In the genomic region with DNA sequence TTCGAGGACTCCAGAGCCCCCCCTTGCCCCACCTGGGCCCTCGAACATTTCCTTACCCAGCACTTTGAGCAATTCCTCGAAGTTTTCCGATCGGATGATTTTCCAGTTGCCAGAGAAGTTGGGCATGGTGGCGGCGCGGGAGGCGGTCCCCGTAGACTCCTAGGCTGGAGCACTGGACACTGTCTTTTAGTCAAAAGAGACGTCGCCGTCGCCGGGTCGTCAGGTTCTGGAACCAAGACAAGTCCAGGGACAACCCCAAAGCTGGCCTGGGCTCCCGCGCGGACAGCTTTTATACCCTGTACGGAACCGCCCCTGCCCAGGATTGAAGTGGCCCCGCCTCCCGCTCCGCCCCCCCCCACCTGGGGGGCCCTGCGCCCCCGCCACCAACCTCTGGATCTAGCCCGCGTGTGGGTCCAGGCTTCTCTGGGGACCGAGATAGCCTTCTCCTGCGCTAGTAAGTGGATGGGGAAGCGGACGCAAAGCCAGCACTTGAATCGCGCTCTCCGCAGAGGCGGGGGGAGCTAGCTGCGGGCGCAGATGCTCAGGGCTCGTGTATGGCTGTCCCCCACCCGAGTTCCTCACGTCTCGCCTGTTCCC, we compare ENCODE assay signal across 8 cellular contexts. TPM values are rescaled to one million over a fixed set of nuclear protein-coding genes. Genes with fewer than 3 reads are reported as not detected.
DNase-seq lines count a peak whose midpoint lies in the region; ATAC-seq and TF ChIP-seq lines count a peak whose summit lies in the region.

A gene (minus strand): TSS at position 263 of the 597 bp plus-strand sequence. CDS start 137 bp downstream, at position 126.

- TF ChIP-seq CTCF in A673 (conservative IDR thresholded peaks at IDR 0.05; ENCODE audit: low read depth, low read length): no peak
- TF ChIP-seq CTCF in HEK293 (tag by site-specific recombination; IDR thresholded peaks at IDR 0.05): no peak; the same call in 1 of the 2 replicates
- no peak for TF ChIP-seq CTCF in WTC11 (IDR thresholded peaks at IDR 0.05)

- CTCF ChIA-PET in A673 (lab: Charles Lee) (interaction anchor here (0.6 to 4.2 kb wide), 9 partner anchors 14 to 205 kb away, joined by 3 to 48 read pairs (median 4); a partner anchor contains a TSS), HEK293 (lab: Yijun Ruan, JAX) (interaction anchor here (0.6 to 20.2 kb wide), 28 partner anchors 8 to 259 kb away, joined by 3 to 579 read pairs (median 5); a partner anchor contains a TSS), WTC11 (lab: Charles Lee) (interaction anchor here (0.7 to 25.2 kb wide), 37 partner anchors 8 to 451 kb away, joined by 3 to 1553 read pairs (median 8); a partner anchor contains a TSS)

- peak within 1 kb of the TSS; percentile 96 for H3K27ac Mint-ChIP-seq in WTC11
- H3K27ac Mint-ChIP-seq in natural killer cell treated with Interleukin-12 subunit alpha and Interleukin-12 subunit beta and Interleukin-15 and Interleukin-18, amount 100 ng/mL, for 72 hours: peak within 1 kb of the TSS in 1 of 2 donors; percentile 69

- H3K36me3 ChIP-seq in A673 (ENCODE audit: insufficient read depth, low read length, poor library complexity, severe bottlenecking) (no peaks in the 10 kb centered on the region), HEK293 (ENCODE audit: control insufficient read depth in 2 of 2, insufficient read depth in 1 of 2, low read length in 2 of 2) (peaks cover 0 to 9% of the 10 kb centered on the region in 2 experiments; a peak in 1 of 3 replicates), endocrine pancreas (ENCODE audit: control insufficient read depth, insufficient read depth, low read length) (no peaks in the 10 kb centered on the region)

- peak; percentile 3 for ATAC-seq in WTC11
- peak; percentile 4 to 33 for ATAC-seq in natural killer cell treated with Interleukin-12 subunit alpha and Interleukin-12 subunit beta and Interleukin-15 and Interleukin-18, amount 100 ng/mL, for 72 hours
- ATAC-seq in HG03175 (IDR thresholded peaks at IDR 0.05; ENCODE audit: unreplicated experiment): no peak
- ATAC-seq in GM21360 (IDR thresholded peaks at IDR 0.05; ENCODE audit: unreplicated experiment): no peak
- no peak for ATAC-seq in GM18861 (IDR thresholded peaks at IDR 0.05; ENCODE audit: unreplicated experiment)

- peaks cover 34% of the 10 kb centered on the region for H3K4me1 ChIP-seq in A673 (ENCODE audit: insufficient read depth, low read length, poor library complexity, severe bottlenecking)
- peaks cover 12% of the 10 kb centered on the region for H3K4me1 ChIP-seq in HEK293 (ENCODE audit: control insufficient read depth, insufficient read depth, low read length)
- H3K4me1 ChIP-seq in endocrine pancreas (ENCODE audit: control insufficient read depth, insufficient read depth, low read length): no peaks in the 10 kb centered on the region

- POLR2A ChIA-PET in A673 (lab: Charles Lee; ENCODE audit: low non-redundant PET): no interaction called here
- POLR2A ChIA-PET in HEK293 (lab: Yijun Ruan, JAX): interaction anchor here (0.7 to 4.9 kb wide), 6 partner anchors 16 to 185 kb away, joined by 3 to 43 read pairs (median 4); a partner anchor contains a TSS
- POLR2A ChIA-PET in WTC11 (lab: Charles Lee): interaction anchor here (0.6 to 5.4 kb wide), 13 partner anchors 10 to 51 kb away, joined by 3 to 195 read pairs (median 7); a partner anchor contains a TSS

- peaks cover 10% of the 10 kb centered on the region for H3K36me3 Mint-ChIP-seq in WTC11
- no peaks in the 10 kb centered on the region for H3K36me3 Mint-ChIP-seq in natural killer cell treated with Interleukin-12 subunit alpha and Interleukin-12 subunit beta and Interleukin-15 and Interleukin-18, amount 100 ng/mL, for 72 hours

- H3K9me3 ChIP-seq in A673 (ENCODE audit: low read depth, low read length, poor library complexity, severe bottlenecking) (no peaks in the 10 kb centered on the region), HEK293 (ENCODE audit: control insufficient read depth, insufficient read depth, low read depth, low read length) (no peaks in the 10 kb centered on the region), endocrine pancreas (ENCODE audit: control insufficient read depth, low read length) (no peaks in the 10 kb centered on the region)

- H3K27ac ChIP-seq in A673 (ENCODE audit: low read depth, low read length, poor library complexity, severe bottlenecking) (no peak within 1 kb of the TSS), HEK293 (ENCODE audit: extremely low read depth, low read depth, low read length) (peak within 1 kb of the TSS; percentile 39; the same call in 1 of the 2 replicates)

- H3K4me3 ChIP-seq in A673 (ENCODE audit: low read depth, low read length, poor library complexity, severe bottlenecking) (peak within 1 kb of the TSS; percentile 42), HEK293 (ENCODE audit: low read depth, low read length) (peak within 1 kb of the TSS; percentile 36), endocrine pancreas (ENCODE audit: control insufficient read depth, insufficient read depth, low read length) (no peak within 1 kb of the TSS)

- H3K27me3 ChIP-seq in A673 (replicated peaks; ENCODE audit: insufficient read depth, low read depth, low read length, poor library complexity) (peaks cover 5% of the 10 kb centered on the region), endocrine pancreas (ENCODE audit: control insufficient read depth, insufficient read depth, low read length) (no peaks in the 10 kb centered on the region)

- H3K4me1 Mint-ChIP-seq in WTC11: peaks cover 58% of the 10 kb centered on the region
- peaks cover 0 to 22% of the 10 kb centered on the region in 2 donors for H3K4me1 Mint-ChIP-seq in natural killer cell treated with Interleukin-12 subunit alpha and Interleukin-12 subunit beta and Interleukin-15 and Interleukin-18, amount 100 ng/mL, for 72 hours (ENCODE audit: low read depth in 2 of 2)

- peak within 1 kb of the TSS; percentile 84 for H3K4me3 Mint-ChIP-seq in WTC11
- peak within 1 kb of the TSS; percentile 55 for H3K4me3 Mint-ChIP-seq in natural killer cell treated with Interleukin-12 subunit alpha and Interleukin-12 subunit beta and Interleukin-15 and Interleukin-18, amount 100 ng/mL, for 72 hours

- peak within 1 kb of the TSS; percentile 62 for H3K9ac ChIP-seq in endocrine pancreas (ENCODE audit: control insufficient read depth, insufficient read depth, low read length)

- no TSS peak for BruUV-seq in A673 (replicated peaks; lab: Mats Ljungman, UMichigan)

- no peaks in the 10 kb centered on the region for H3K9me3 Mint-ChIP-seq in WTC11
- no peaks in the 10 kb centered on the region for H3K9me3 Mint-ChIP-seq in natural killer cell treated with Interleukin-12 subunit alpha and Interleukin-12 subunit beta and Interleukin-15 and Interleukin-18, amount 100 ng/mL, for 72 hours

- DNase-seq in A673 (ENCODE audit: low spot score): peak; percentile 53
- peak; percentile 68 for DNase-seq in WTC11 (ENCODE audit: low spot score)
- DNase-seq in natural killer cell treated with Interleukin-12 subunit alpha and Interleukin-12 subunit beta and Interleukin-15 and Interleukin-18, amount 100 ng/mL, for 72 hours (ENCODE audit: low spot score): no peak

- peaks cover 23% of the 10 kb centered on the region for H3K27me3 Mint-ChIP-seq in WTC11 (ENCODE audit: low read depth)
- peaks cover 13 to 20% of the 10 kb centered on the region in 2 donors for H3K27me3 Mint-ChIP-seq in natural killer cell treated with Interleukin-12 subunit alpha and Interleukin-12 subunit beta and Interleukin-15 and Interleukin-18, amount 100 ng/mL, for 72 hours

- intact Hi-C loops in A673 (cut with micrococcal nuclease; ENCODE audit: unreplicated experiment): loop anchor here (1.0 kb wide), 1 partner anchor 16 kb away; no protein-coding TSS in a partner anchor

TF ChIP-seq in HEK293, 187 proteins besides CTCF, POLR2A, EP300 and RAD21 (continues in another document):
- TF ChIP-seq, protein P1, sequence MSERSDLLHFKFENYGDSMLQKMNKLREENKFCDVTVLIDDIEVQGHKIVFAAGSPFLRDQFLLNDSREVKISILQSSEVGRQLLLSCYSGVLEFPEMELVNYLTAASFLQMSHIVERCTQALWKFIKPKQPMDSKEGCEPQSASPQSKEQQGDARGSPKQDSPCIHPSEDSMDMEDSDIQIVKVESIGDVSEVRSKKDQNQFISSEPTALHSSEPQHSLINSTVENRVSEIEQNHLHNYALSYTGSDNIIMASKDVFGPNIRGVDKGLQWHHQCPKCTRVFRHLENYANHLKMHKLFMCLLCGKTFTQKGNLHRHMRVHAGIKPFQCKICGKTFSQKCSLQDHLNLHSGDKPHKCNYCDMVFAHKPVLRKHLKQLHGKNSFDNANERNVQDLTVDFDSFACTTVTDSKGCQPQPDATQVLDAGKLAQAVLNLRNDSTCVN (tag by site-specific recombination; optimal IDR thresholded peaks at IDR 0.05): no peak
- TF ChIP-seq ZNF660 (tag by site-specific recombination; IDR thresholded peaks at IDR 0.05) (0 out of 2 replicates have a peak, but pooled peaks have one; percentile 5), ZNF561 (tag by site-specific recombination; IDR thresholded peaks at IDR 0.05; ENCODE audit: borderline replicate concordance) (0 out of 2 replicates have a peak, but pooled peaks have one; percentile 12), ZNF335 (tag by site-specific recombination; conservative IDR thresholded peaks at IDR 0.05) (peak; percentile 63; the same call in 1 of the 2 replicates), GLIS1 (tag by site-specific recombination; IDR thresholded peaks at IDR 0.05) (peak; percentile 82), SP3 (tag by site-specific recombination; IDR thresholded peaks at IDR 0.05) (peak; percentile 65)

TF ChIP-seq in WTC11, 78 proteins besides CTCF, POLR2A, EP300 and RAD21:
- TF ChIP-seq SP1 (CRISPR knock-in tag; conservative IDR thresholded peaks at IDR 0.05): 0 out of 2 replicates have a peak, but pooled peaks have one; percentile 46
- TF ChIP-seq, protein P2, sequence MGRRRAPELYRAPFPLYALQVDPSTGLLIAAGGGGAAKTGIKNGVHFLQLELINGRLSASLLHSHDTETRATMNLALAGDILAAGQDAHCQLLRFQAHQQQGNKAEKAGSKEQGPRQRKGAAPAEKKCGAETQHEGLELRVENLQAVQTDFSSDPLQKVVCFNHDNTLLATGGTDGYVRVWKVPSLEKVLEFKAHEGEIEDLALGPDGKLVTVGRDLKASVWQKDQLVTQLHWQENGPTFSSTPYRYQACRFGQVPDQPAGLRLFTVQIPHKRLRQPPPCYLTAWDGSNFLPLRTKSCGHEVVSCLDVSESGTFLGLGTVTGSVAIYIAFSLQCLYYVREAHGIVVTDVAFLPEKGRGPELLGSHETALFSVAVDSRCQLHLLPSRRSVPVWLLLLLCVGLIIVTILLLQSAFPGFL (CRISPR knock-in tag; IDR thresholded peaks at IDR 0.05; ENCODE audit: borderline replicate concordance): no peak

RNA-seq across cellular contexts. Expression of the gene that starts here (rescaled TPM):
- total RNA-seq in A673 (2021) (1.1 and 4.0 TPM in 2 replicates), WTC11 (2021) (135 to 195 TPM (median 186 TPM) in 3 replicates)
- 1 to 10 TPM; 2.4 to 4.6 TPM for total RNA-seq in natural killer cell treated with Interleukin-12 subunit alpha and Interleukin-12 subunit beta and Interleukin-15 and Interleukin-18, amount 100 ng/mL, for 72 hours

Comparison
In these comparisons a context has a peak if more than half of its experiments do, and no peak if none do; other contexts are left out.
1. RNA of the gene that starts here (total RNA-seq): 135 to 195 TPM in WTC11; 2.4 to 4.6 TPM in natural killer cell treated with Interleukin-12 subunit alpha and Interleukin-12 subunit beta and Interleukin-15 and Interleukin-18, amount 100 ng/mL, for 72 hours and 1.1 to 4.0 TPM in A673; every median in the first group is over 10 times any median in the second.
2. ATAC-seq: peak in WTC11 (single experiment) and natural killer cell treated with Interleukin-12 subunit alpha and Interleukin-12 subunit beta and Interleukin-15 and Interleukin-18, amount 100 ng/mL, for 72 hours (2 of 2); none in HG03175 (single experiment), GM21360 (single experiment) and GM18861 (single experiment).